In the genomic region with DNA sequence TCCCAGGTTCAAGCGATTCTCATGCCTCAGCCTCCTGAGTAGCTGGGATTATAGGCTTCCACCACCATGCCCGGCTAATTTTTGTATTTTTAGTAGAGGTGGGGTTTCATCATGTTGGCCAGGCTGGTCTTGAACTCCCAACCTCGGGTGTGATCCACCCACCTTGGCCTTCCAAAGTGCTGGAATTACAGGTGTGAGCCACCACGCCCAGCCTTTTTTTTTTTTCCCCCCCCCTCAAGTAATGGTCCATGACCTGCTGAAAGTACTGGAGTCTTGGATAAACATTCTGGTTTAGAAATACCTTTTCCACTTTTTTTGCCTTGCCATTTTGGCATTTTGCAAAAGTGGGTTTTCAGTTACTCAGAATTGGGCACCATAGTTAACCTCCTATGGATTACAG, we compare ENCODE assay signal across 8 cellular contexts. TPM values are rescaled to one million over a fixed set of nuclear protein-coding genes. Genes with fewer than 3 reads are reported as not detected.
DNase-seq lines count a peak whose midpoint lies in the region; ATAC-seq and TF ChIP-seq lines count a peak whose summit lies in the region.
"Not testable (repeated sequence)": the region's sequence is repeated elsewhere in the genome, so short reads cannot be mapped to it uniquely, and the experiment has no call there.

No MANE protein-coding gene starts in this region.

- peaks cover 14% of the 10 kb centered on the region for H3K36me3 Mint-ChIP-seq in CD4-positive, CD25-positive, alpha-beta regulatory T cell
- not testable (repeated sequence) for H3K36me3 Mint-ChIP-seq in HFFc6 (ENCODE audit: low read depth); activated naive CD4-positive, alpha-beta T cell treated with anti-CD3 and anti-CD28 coated beads, Interleukin-2, amount 50 U/mL, for 24 hours; osteocyte (ENCODE audit: unreplicated experiment)
- H3K36me3 Mint-ChIP-seq in effector memory CD8-positive, alpha-beta T cell (ENCODE audit: insufficient read depth): peaks cover 18% of the 10 kb centered on the region

- H3K27me3 Mint-ChIP-seq in CD4-positive, CD25-positive, alpha-beta regulatory T cell; HFFc6 (ENCODE audit: insufficient read depth); activated naive CD4-positive, alpha-beta T cell treated with anti-CD3 and anti-CD28 coated beads, Interleukin-2, amount 50 U/mL, for 24 hours; effector memory CD8-positive, alpha-beta T cell; osteocyte (ENCODE audit: unreplicated experiment): not testable (repeated sequence)

- POLR2A ChIA-PET in RWPE1 (lab: Yijun Ruan, JAX; ENCODE audit: low non-redundant PET): interaction anchor here (0.7 kb wide), 1 partner anchor 152 kb away, joined by 5 read pairs; no protein-coding TSS in a partner anchor

- not testable (repeated sequence) for H3K9me3 Mint-ChIP-seq in CD4-positive, CD25-positive, alpha-beta regulatory T cell; HFFc6; activated naive CD4-positive, alpha-beta T cell treated with anti-CD3 and anti-CD28 coated beads, Interleukin-2, amount 50 U/mL, for 24 hours; effector memory CD8-positive, alpha-beta T cell; osteocyte (ENCODE audit: unreplicated experiment)

- peak overlapping the region; percentile 71 for H3K4me3 ChIP-seq in CD4-positive, CD25-positive, alpha-beta regulatory T cell (ENCODE audit: low read depth, low read length)
- not testable (repeated sequence) for H3K4me3 ChIP-seq in right lobe of liver, stomach

- not testable (repeated sequence) for TF ChIP-seq CTCF in HFFc6 (IDR thresholded peaks at IDR 0.05); RWPE1 (conservative IDR thresholded peaks at IDR 0.05; ENCODE audit: low read depth); right lobe of liver (IDR thresholded peaks at IDR 0.05); osteocyte (IDR thresholded peaks at IDR 0.05); stomach (IDR thresholded peaks at IDR 0.05)

- intact Hi-C loops in right lobe of liver (cut with DNase I): loop anchor here (10.0 kb wide), 2 partner anchors 70 to 80 kb away; a partner anchor contains a TSS
- intact Hi-C loops in stomach (cut with DNase I; ENCODE audit: low total_unique reads): not testable (repeated sequence)

- H3K4me3 Mint-ChIP-seq in CD4-positive, CD25-positive, alpha-beta regulatory T cell: peak overlapping the region in 3 of 4 donors; percentile 13 to 84 (median 60)
- peak overlapping the region; percentile 54; the same call in 1 of the 2 replicates for H3K4me3 Mint-ChIP-seq in HFFc6
- peak overlapping the region; percentile 53 for H3K4me3 Mint-ChIP-seq in activated naive CD4-positive, alpha-beta T cell treated with anti-CD3 and anti-CD28 coated beads, Interleukin-2, amount 50 U/mL, for 24 hours
- peak overlapping the region; percentile 28 to 59 for H3K4me3 Mint-ChIP-seq in effector memory CD8-positive, alpha-beta T cell
- H3K4me3 Mint-ChIP-seq in osteocyte (ENCODE audit: unreplicated experiment): not testable (repeated sequence)

- peak overlapping the region in 1 of 3 donors; percentile 63 for H3K27ac Mint-ChIP-seq in CD4-positive, CD25-positive, alpha-beta regulatory T cell
- H3K27ac Mint-ChIP-seq in HFFc6 (peak overlapping the region; percentile 93), osteocyte (ENCODE audit: unreplicated experiment) (peak overlapping the region; percentile 69)
- H3K27ac Mint-ChIP-seq in activated naive CD4-positive, alpha-beta T cell treated with anti-CD3 and anti-CD28 coated beads, Interleukin-2, amount 50 U/mL, for 24 hours: not testable (repeated sequence)
- H3K27ac Mint-ChIP-seq in effector memory CD8-positive, alpha-beta T cell: peak overlapping the region in 1 of 2 donors; percentile 55

- not testable (repeated sequence) for ATAC-seq in CD4-positive, CD25-positive, alpha-beta regulatory T cell (ENCODE audit: low read depth in 2 of 2); effector memory CD8-positive, alpha-beta T cell (replicated peaks); right lobe of liver

- CTCF ChIA-PET in RWPE1 (lab: Yijun Ruan, JAX): not testable (repeated sequence)

- H3K36me3 ChIP-seq in CD4-positive, CD25-positive, alpha-beta regulatory T cell (ENCODE audit: control insufficient read depth, insufficient read depth, low read length): peaks cover 13% of the 10 kb centered on the region
- H3K36me3 ChIP-seq in right lobe of liver: not testable (repeated sequence)
- H3K36me3 ChIP-seq in stomach: peaks cover 8 to 16% (median 13%) of the 10 kb centered on the region in 4 donors

- not testable (repeated sequence) for H3K9me3 ChIP-seq in CD4-positive, CD25-positive, alpha-beta regulatory T cell (ENCODE audit: control insufficient read depth in 2 of 2, low read length in 2 of 2); right lobe of liver; stomach

- TF ChIP-seq POLR2A in right lobe of liver (IDR thresholded peaks at IDR 0.05); stomach (IDR thresholded peaks at IDR 0.05): not testable (repeated sequence)

- H3K4me1 ChIP-seq in CD4-positive, CD25-positive, alpha-beta regulatory T cell (ENCODE audit: control insufficient read depth, insufficient read depth, low read length, poor library complexity, severe bottlenecking): peaks cover 83% of the 10 kb centered on the region
- H3K4me1 ChIP-seq in right lobe of liver: peaks cover 0 to 70% (median 32%) of the 10 kb centered on the region in 4 donors
- peaks cover 77 to 98% (median 88%) of the 10 kb centered on the region in 4 donors for H3K4me1 ChIP-seq in stomach

- 69% methylated on average over 4 of the region's 4 CpGs for WGBS in right lobe of liver (ENCODE audit: insufficient coverage, low coverage, low lambda C conversion rate, missing lambda C conversion rate)
- 58 to 78% (median 68%) methylated on average over 4 of the region's 4 CpGs for WGBS in stomach, 5 donors

- TF ChIP-seq EP300 in stomach (IDR thresholded peaks at IDR 0.05): not testable (repeated sequence)

- H3K4me1 Mint-ChIP-seq in CD4-positive, CD25-positive, alpha-beta regulatory T cell: peaks cover 16 to 41% (median 18%) of the 10 kb centered on the region in 4 donors
- peaks cover 15% of the 10 kb centered on the region for H3K4me1 Mint-ChIP-seq in HFFc6 (ENCODE audit: low read depth)
- peaks cover 37% of the 10 kb centered on the region for H3K4me1 Mint-ChIP-seq in activated naive CD4-positive, alpha-beta T cell treated with anti-CD3 and anti-CD28 coated beads, Interleukin-2, amount 50 U/mL, for 24 hours
- peaks cover 34 to 42% of the 10 kb centered on the region in 2 donors for H3K4me1 Mint-ChIP-seq in effector memory CD8-positive, alpha-beta T cell (ENCODE audit: low read depth in 2 of 2)
- peaks cover 41% of the 10 kb centered on the region for H3K4me1 Mint-ChIP-seq in osteocyte (ENCODE audit: unreplicated experiment)

- not testable (repeated sequence) for H3K27me3 ChIP-seq in CD4-positive, CD25-positive, alpha-beta regulatory T cell (ENCODE audit: control insufficient read depth, insufficient read depth, low read length); right lobe of liver; stomach

- not testable (repeated sequence) for DNase-seq in CD4-positive, CD25-positive, alpha-beta regulatory T cell; HFFc6; RWPE1 (ENCODE audit: low spot score); effector memory CD8-positive, alpha-beta T cell; right lobe of liver; osteocyte (ENCODE audit: extremely low spot score, unreplicated experiment); stomach

- not testable (repeated sequence) for H3K27ac ChIP-seq in CD4-positive, CD25-positive, alpha-beta regulatory T cell (ENCODE audit: insufficient read depth, low read length, poor library complexity, severe bottlenecking)
- H3K27ac ChIP-seq in RWPE1 (peak overlapping the region; percentile 67), right lobe of liver (peak overlapping the region in 2 of 3 donors; percentile 82 to 84), stomach (peak overlapping the region; percentile 13 to 98 (median 84))

RNA-seq across cellular contexts. Expression of a gene that starts 9.4 kb away (rescaled TPM):
- 139 TPM for total RNA-seq in CD4-positive, CD25-positive, alpha-beta regulatory T cell
- polyA plus RNA-seq in CD4-positive, CD25-positive, alpha-beta regulatory T cell: 10 to 100 TPM in 3 of 4 donors, 1 to 10 TPM in 1; 9.5 to 13.4 (median 13.0) TPM
- total RNA-seq in HFFc6 (2021; fragmentation: NEBNext Ultra II Directional; extraction: Animal tissue kit (Norgen Biotek cat#: 25700)): 10 to 100 TPM; 46.1 to 51.2 (median 49.2) TPM
- total RNA-seq in right lobe of liver (10 to 100 TPM; 22.2 to 36.4 (median 29.4) TPM), osteocyte (70.0 and 78.7 TPM in 2 replicates), stomach (10 to 100 TPM; 42.9 to 74.2 (median 50.1) TPM)
- 10 to 100 TPM in 2 of 3 donors, 1 to 10 TPM in 1; 9.9 to 10.8 (median 10.4) TPM for polyA plus RNA-seq in stomach
